In genomic region chr21:33971492-33972013, GRCh38 we compare ENCODE assay signal across 1 cellular context.
TF ChIP-seq lines count a peak whose summit lies in the region.

No MANE protein-coding gene starts in this region.

TF ChIP-seq in HEK293, 187 proteins besides CTCF, POLR2A, EP300 and RAD21 (continued from another document and continues in another):
- no peak for TF ChIP-seq ELK4 (IDR thresholded peaks at IDR 0.05; ENCODE audit: borderline replicate concordance, low read depth, low read length)
- TF ChIP-seq ZNF26 (tag by site-specific recombination; IDR thresholded peaks at IDR 0.05), result no peak
- TF ChIP-seq PBX3 (CRISPR knock-in tag; IDR thresholded peaks at IDR 0.05), result no peak
- TF ChIP-seq IKZF3 (tag by site-specific recombination; IDR thresholded peaks at IDR 0.05), result peak; percentile 90
- no peak for TF ChIP-seq ZNF670 (tag by site-specific recombination; IDR thresholded peaks at IDR 0.05; ENCODE audit: low read depth)
- peak; percentile 39 for TF ChIP-seq SCRT2 (tag by site-specific recombination; IDR thresholded peaks at IDR 0.05)
- TF ChIP-seq SALL2 (tag by site-specific recombination; IDR thresholded peaks at IDR 0.05; ENCODE audit: borderline replicate concordance), result no peak
- no peak for TF ChIP-seq ZNF221 (tag by site-specific recombination; IDR thresholded peaks at IDR 0.05; ENCODE audit: borderline replicate concordance)
- TF ChIP-seq GLI4 (tag by site-specific recombination; IDR thresholded peaks at IDR 0.05), result no peak
- TF ChIP-seq ZNF513 (tag by site-specific recombination; IDR thresholded peaks at IDR 0.05), result no peak
- no peak for TF ChIP-seq ZNF560 (tag by site-specific recombination; IDR thresholded peaks at IDR 0.05; ENCODE audit: borderline replicate concordance)
- TF ChIP-seq ZBTB49 (tag by site-specific recombination; IDR thresholded peaks at IDR 0.05; ENCODE audit: low read depth), result no peak
- TF ChIP-seq ZNF335 (tag by site-specific recombination; conservative IDR thresholded peaks at IDR 0.05), result peak; percentile 36; the same call in 1 of the 2 replicates
- TF ChIP-seq ZNF660 (tag by site-specific recombination; IDR thresholded peaks at IDR 0.05), result 0 out of 2 replicates have a peak, but pooled peaks have one; percentile 58
- peak; percentile 83 for TF ChIP-seq ZBTB17 (tag by site-specific recombination; IDR thresholded peaks at IDR 0.05)
- no peak for TF ChIP-seq ZNF791 (tag by site-specific recombination; IDR thresholded peaks at IDR 0.05)
- TF ChIP-seq SP2 (tag by site-specific recombination; IDR thresholded peaks at IDR 0.05), result no peak
- peak; percentile 93 for TF ChIP-seq WT1 (tag by site-specific recombination; IDR thresholded peaks at IDR 0.05)
- TF ChIP-seq ZNF558 (tag by site-specific recombination; IDR thresholded peaks at IDR 0.05), result peak; percentile 69
- TF ChIP-seq ZNF544 (tag by site-specific recombination; IDR thresholded peaks at IDR 0.05), result no peak
- TF ChIP-seq ZNF433 (tag by site-specific recombination; IDR thresholded peaks at IDR 0.05; ENCODE audit: low read depth), result no peak
- TF ChIP-seq ZSCAN18 (tag by site-specific recombination; IDR thresholded peaks at IDR 0.05), result no peak
- no peak for TF ChIP-seq PRDM1 (tag by site-specific recombination; IDR thresholded peaks at IDR 0.05)
- TF ChIP-seq ZNF423 (tag by site-specific recombination; IDR thresholded peaks at IDR 0.05), result no peak
- TF ChIP-seq HOXA7 (CRISPR knock-in tag; IDR thresholded peaks at IDR 0.05; ENCODE audit: borderline replicate concordance), result no peak
- peak; percentile 77; the same call in 1 of the 2 replicates for TF ChIP-seq ZSCAN5A (tag by site-specific recombination; IDR thresholded peaks at IDR 0.05)
- no peak for TF ChIP-seq ZBTB26 (tag by site-specific recombination; optimal IDR thresholded peaks at IDR 0.05)
- no peak for TF ChIP-seq HOXD13 (CRISPR knock-in tag; IDR thresholded peaks at IDR 0.05; ENCODE audit: borderline replicate concordance)
- TF ChIP-seq ZBTB6 (tag by site-specific recombination; IDR thresholded peaks at IDR 0.05), result no peak
- TF ChIP-seq ZNF473 (tag by site-specific recombination; IDR thresholded peaks at IDR 0.05), result no peak
- no peak for TF ChIP-seq ZBTB11 (tag by site-specific recombination; conservative IDR thresholded peaks at IDR 0.05; ENCODE audit: low read depth)
- no peak for TF ChIP-seq ZNF501 (tag by site-specific recombination; IDR thresholded peaks at IDR 0.05)
- TF ChIP-seq ZNF366 (tag by site-specific recombination; conservative IDR thresholded peaks at IDR 0.05), result peak; percentile 81
- TF ChIP-seq ZNF596 (tag by site-specific recombination; IDR thresholded peaks at IDR 0.05), result 0 out of 2 replicates have a peak, but pooled peaks have one; percentile 15
- no peak for TF ChIP-seq ZNF175 (tag by site-specific recombination; IDR thresholded peaks at IDR 0.05)
- TF ChIP-seq ZNF24 (tag by site-specific recombination; IDR thresholded peaks at IDR 0.05), result peak; percentile 96
- 0 out of 2 replicates have a peak, but pooled peaks have one; percentile 39 for TF ChIP-seq ZBTB1 (tag by site-specific recombination; IDR thresholded peaks at IDR 0.05)
- no peak for TF ChIP-seq ZNF112 (tag by site-specific recombination; IDR thresholded peaks at IDR 0.05)
- TF ChIP-seq PRDM4 (tag by site-specific recombination; IDR thresholded peaks at IDR 0.05), result peak; percentile 82; the same call in 1 of the 2 replicates
